Comparison of ENCODE assay signal across 19 cellular contexts in the genomic region with DNA sequence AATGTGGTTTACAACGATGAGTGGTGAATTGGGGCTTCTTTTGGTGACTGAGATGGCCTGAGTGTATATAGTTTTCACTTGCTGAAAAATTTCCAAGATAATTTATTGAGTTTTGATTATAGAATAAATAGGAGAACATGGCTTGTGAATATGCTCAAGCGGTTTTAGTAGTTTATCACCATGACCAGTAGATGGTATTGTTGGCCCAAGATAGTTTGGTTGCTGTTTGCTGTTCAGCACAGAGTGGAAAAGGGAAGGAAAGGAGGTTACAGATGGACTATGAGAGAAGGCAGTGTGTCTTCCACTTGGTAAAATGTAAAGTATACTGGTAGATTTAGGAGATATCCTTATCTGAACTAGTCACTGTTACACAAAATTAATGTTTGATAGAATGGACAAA. TPM values are rescaled to one million over a fixed set of nuclear protein-coding genes. Genes with fewer than 3 reads are reported as not detected.
DNase-seq lines count a peak whose midpoint lies in the region; ATAC-seq and TF ChIP-seq lines count a peak whose summit lies in the region.
"Had no signal": no experiment of that assay in that cellular context is flagged by ENCODE, and none has a peak within 500 bp of the region (broad histone marks: within the 10 kb centered on the region; RNA-seq: fewer than 3 reads in every experiment).

No MANE protein-coding gene starts in this region.

- POLR2A ChIA-PET in PC-3 (lab: Charles Lee; ENCODE audit: unreplicated experiment): no interaction called here

- H3K27me3 ChIP-seq in PC-3 (ENCODE audit: low read length) (peaks cover 44% of the 10 kb centered on the region), HAP-1 (ENCODE audit: low read depth) (no peaks in the 10 kb centered on the region), upper lobe of right lung (no peaks in the 10 kb centered on the region)
- H3K27me3 ChIP-seq: SJSA1, tibial artery had no signal

- H3K27ac ChIP-seq in PC-3 (ENCODE audit: low read length) (no peak overlapping the region), upper lobe of right lung (no peak overlapping the region)
- H3K27ac ChIP-seq: SJSA1, tibial artery had no signal

- no peaks in the 10 kb centered on the region for H4K20me1 ChIP-seq in PC-3 (ENCODE audit: low read length)

- H3K36me3 ChIP-seq in PC-3 (ENCODE audit: low read depth, low read length) (no peaks in the 10 kb centered on the region), HAP-1 (replicated peaks) (no peaks in the 10 kb centered on the region), upper lobe of right lung (no peaks in the 10 kb centered on the region)
- H3K36me3 ChIP-seq: SJSA1, tibial artery had no signal

- no peak for ATAC-seq in PC-3
- no peak for ATAC-seq in upper lobe of right lung
- ATAC-seq: activated naive CD8-positive, alpha-beta T cell treated with anti-CD3 and anti-CD28 coated beads, Interleukin-2, amount 50 U/mL, for 24 hours; mucosa of descending colon had no signal

- peak; percentile 7 for DNase-seq in EH (ENCODE audit: low read depth)
- peak; percentile 11 for DNase-seq in HT1080 (ENCODE audit: low read depth)
- DNase-seq in PC-3: peak; percentile 17
- peak; percentile 5 for DNase-seq in fibroblast of pulmonary artery (ENCODE audit: low read depth)
- DNase-seq in HAP-1 (ENCODE audit: low spot score in 2 of 2): no peak
- DNase-seq in upper lobe of right lung: no peak
- DNase-seq in NCI-H2029 treated with DMSO at 0.1 percent for 48 hours (lab: John Stamatoyannopoulos, UW): no peak
- DNase-seq in NCI-H1092 (lab: John Stamatoyannopoulos, UW): no peak
- DNase-seq: activated CD4-positive, alpha-beta T cell treated with anti-CD3 and anti-CD28 coated beads for 1 hour; activated naive CD8-positive, alpha-beta T cell treated with anti-CD3 and anti-CD28 coated beads, Interleukin-2, amount 50 U/mL, for 24 hours; CD4-positive, alpha-beta memory T cell; cortex of kidney; mucosa of descending colon; NCI-H446; stimulated activated CD4-positive, alpha-beta T cell treated with anti-CD3 and anti-CD28 coated beads, Interleukin-15, amount 100 ng/mL, for 24 hours; tibial artery had no signal

- no peaks in the 10 kb centered on the region for H3K4me1 ChIP-seq in PC-3 (ENCODE audit: insufficient read depth, low read length)
- H3K4me1 ChIP-seq in HAP-1: no peaks in the 10 kb centered on the region
- peaks cover 4% of the 10 kb centered on the region for H3K4me1 ChIP-seq in upper lobe of right lung
- H3K4me1 ChIP-seq: tibial artery had no signal

- H3K4me2 ChIP-seq in PC-3 (ENCODE audit: low read length): no peak overlapping the region

- no peaks in the 10 kb centered on the region for H3K9me2 ChIP-seq in PC-3 (replicated peaks; ENCODE audit: low read length)

- H3K79me2 ChIP-seq in PC-3 (ENCODE audit: low read length): no peaks in the 10 kb centered on the region

- no peak overlapping the region for H3K9ac ChIP-seq in PC-3 (ENCODE audit: low read length)

- CTCF ChIA-PET in PC-3 (lab: Charles Lee): no interaction called here

- no peaks in the 10 kb centered on the region for H3F3A ChIP-seq in PC-3 (ENCODE audit: low read length, unreplicated experiment)

- no peaks in the 10 kb centered on the region for H3K9me3 ChIP-seq in PC-3 (ENCODE audit: low read length)
- H3K9me3 ChIP-seq in HAP-1: no peaks in the 10 kb centered on the region
- H3K9me3 ChIP-seq in upper lobe of right lung: no peaks in the 10 kb centered on the region
- H3K9me3 ChIP-seq: mucosa of descending colon, SJSA1, tibial artery had no signal

- H3K4me3 ChIP-seq in PC-3 (ENCODE audit: low read length) (no peak overlapping the region), fibroblast of pulmonary artery (replicated peaks; ENCODE audit: low read depth, low read length) (no peak overlapping the region), HAP-1 (no peak overlapping the region), upper lobe of right lung (no peak overlapping the region)
- H3K4me3 ChIP-seq: mucosa of descending colon, SJSA1, tibial artery had no signal

- peak; percentile 42; the same call in 1 of the 2 replicates for TF ChIP-seq CTCF in PC-3 (conservative IDR thresholded peaks at IDR 0.05; ENCODE audit: low read depth, low read length)
- TF ChIP-seq CTCF in fibroblast of pulmonary artery (IDR thresholded peaks at IDR 0.05; ENCODE audit: low read length, missing control alignments): no peak
- no peak for TF ChIP-seq CTCF in upper lobe of right lung (IDR thresholded peaks at IDR 0.05)

- BruUV-seq in PC-3 (replicated peaks; lab: Mats Ljungman, UMichigan): no TSS peak

- no peak overlapping the region for H2AFZ ChIP-seq in PC-3 (ENCODE audit: low read length)

- in situ Hi-C loops in HAP-1 (cut with MboI; ENCODE audit: low sequenced_read_pairs): no loop called here

- intact Hi-C loops in PC-3 (cut with micrococcal nuclease): no loop called here
- intact Hi-C loops in upper lobe of right lung (cut with DNase I): no loop called here

RNA-seq across cellular contexts. Expression of a gene that starts 55.8 kb away (rescaled TPM):
- not detected in 2 replicates for total RNA-seq in HT1080 (2014; rRNA removed; shearing (Covaris generic))
- polyA plus RNA-seq in HT1080 (2015; cell fraction: cytosol; rRNA removed): not detected in 2 replicates
- 0.03 TPM in 1 of 2 replicates, not detected in the other for polyA plus RNA-seq in HT1080 (2015; cell fraction: nucleus; rRNA removed)
- total RNA-seq in PC-3 (2014; rRNA removed) (not detected in 2 replicates), upper lobe of right lung (not detected)
- total RNA-seq: CD4-positive, alpha-beta memory T cell; mucosa of descending colon; posterior vena cava; SJSA1 had no signal
- polyA plus RNA-seq: CD4-positive, alpha-beta memory T cell; keratinocyte had no signal

Comparison
In these comparisons a context has a peak if more than half of its experiments do, and no peak if none do; other contexts are left out.
1. DNase-seq: peak in EH (single experiment), HT1080 (single experiment), PC-3 (single experiment) and fibroblast of pulmonary artery (single experiment); none in HAP-1 (0 of 2), upper lobe of right lung (single experiment), NCI-H2029 treated with DMSO at 0.1 percent for 48 hours (single experiment) and NCI-H1092 (single experiment).